ENCODE assay signal across 8 cellular contexts in genomic region chr1:111754964-111755320, GRCh38. TPM values are rescaled to one million over a fixed set of nuclear protein-coding genes. Genes with fewer than 3 reads are reported as not detected.
DNase-seq lines count a peak whose midpoint lies in the region; ATAC-seq lines count a peak whose summit lies in the region.

No MANE protein-coding gene starts in this region.

- peak overlapping the region; percentile 95 for H3K27ac ChIP-seq in CD4-positive, CD25-positive, alpha-beta regulatory T cell (ENCODE audit: insufficient read depth, low read length, poor library complexity, severe bottlenecking)
- H3K27ac ChIP-seq in Karpas-422 (ENCODE audit: low read length): peak overlapping the region; percentile 67
- H3K27ac ChIP-seq in ectodermal cell (ENCODE audit: insufficient read depth, low read depth, low read length, poor library complexity, severe bottlenecking): peak overlapping the region; percentile 81
- peak overlapping the region; percentile 69 for H3K27ac ChIP-seq in mesendoderm (ENCODE audit: low read depth, low read length)
- H3K27ac ChIP-seq in substantia nigra (ENCODE audit: low read depth, low read length, poor library complexity, severe bottlenecking): peak overlapping the region; percentile 71

- 1 to 2% methylated on average over 12 of the region's 12 CpGs for WGBS in ectodermal cell, 2 experiments
- no CpG with 5 or more reads among the region's 12 CpGs for WGBS in mesendoderm (ENCODE audit: extremely low coverage, insufficient coverage, low lambda C conversion rate)

- H3K4me3 Mint-ChIP-seq in CD4-positive, CD25-positive, alpha-beta regulatory T cell: peak overlapping the region; percentile 88 to 100 (median 99)

- no peaks in the 10 kb centered on the region for H3K27me3 ChIP-seq in CD4-positive, CD25-positive, alpha-beta regulatory T cell (ENCODE audit: control insufficient read depth, insufficient read depth, low read length)
- H3K27me3 ChIP-seq in Karpas-422 (ENCODE audit: low read length) (no peaks in the 10 kb centered on the region), ectodermal cell (ENCODE audit: control insufficient read depth, insufficient read depth, low read length, poor library complexity, severe bottlenecking) (no peaks in the 10 kb centered on the region), mesendoderm (ENCODE audit: insufficient read depth, low read length, poor library complexity) (no peaks in the 10 kb centered on the region)

- H2BK15ac ChIP-seq in mesendoderm (replicated peaks; ENCODE audit: low read depth): no peak overlapping the region

- H3K79me1 ChIP-seq in mesendoderm (ENCODE audit: low read length): peaks cover 2% of the 10 kb centered on the region

- no peak for ATAC-seq in CD4-positive, CD25-positive, alpha-beta regulatory T cell (ENCODE audit: low read depth in 2 of 2)
- ATAC-seq in GM19395 (IDR thresholded peaks at IDR 0.05; ENCODE audit: unreplicated experiment): peak; percentile 24

- no peaks in the 10 kb centered on the region for H4K20me1 ChIP-seq in Karpas-422 (ENCODE audit: insufficient read depth, low read depth, low read length)

- no peaks in the 10 kb centered on the region for H3K9me3 ChIP-seq in CD4-positive, CD25-positive, alpha-beta regulatory T cell (ENCODE audit: control insufficient read depth in 2 of 2, low read length in 2 of 2)
- H3K9me3 ChIP-seq in Karpas-422 (ENCODE audit: low read length): no peaks in the 10 kb centered on the region
- H3K9me3 ChIP-seq in ectodermal cell (ENCODE audit: control insufficient read depth, low read length): no peaks in the 10 kb centered on the region

- peak overlapping the region; percentile 64 for H2AFZ ChIP-seq in Karpas-422 (ENCODE audit: low read length)

- H4K8ac ChIP-seq in mesendoderm (ENCODE audit: low read depth, low read length): no peak overlapping the region

- H3K36me3 ChIP-seq in CD4-positive, CD25-positive, alpha-beta regulatory T cell (ENCODE audit: control insufficient read depth, insufficient read depth, low read length): peaks cover 14% of the 10 kb centered on the region
- H3K36me3 ChIP-seq in Karpas-422 (ENCODE audit: insufficient read depth, low read length) (peaks cover 11% of the 10 kb centered on the region; the same call in 1 of the 2 replicates), ectodermal cell (ENCODE audit: control insufficient read depth, insufficient read depth, low read length) (peaks cover 2% of the 10 kb centered on the region), mesendoderm (ENCODE audit: control insufficient read depth, insufficient read depth, low read length) (no peaks in the 10 kb centered on the region)

- no peak overlapping the region for H2AK5ac ChIP-seq in mesendoderm (ENCODE audit: low read length)

- no peak overlapping the region for H3K23ac ChIP-seq in mesendoderm (ENCODE audit: low read length)

- DNase-seq in CD4-positive, CD25-positive, alpha-beta regulatory T cell: peak in 2 of 3 donors; percentile 27 to 71
- peak; percentile 91 for DNase-seq in Karpas-422
- DNase-seq in T follicular helper cell (ENCODE audit: low read depth): peak; percentile 6
- peak; percentile 70 for DNase-seq in mesendoderm
- peak in 11 of 49 donors; percentile 29 to 72 (median 47) for DNase-seq in substantia nigra (lab: John Stamatoyannopoulos, UW)
- no peak for DNase-seq in ecto neural progenitor cell (ENCODE audit: low spot score)

- H3K9ac ChIP-seq in Karpas-422 (ENCODE audit: low read length): peak overlapping the region; percentile 92
- peak overlapping the region; percentile 66 for H3K9ac ChIP-seq in mesendoderm (ENCODE audit: low read length)

- no peak overlapping the region for H2BK5ac ChIP-seq in mesendoderm (ENCODE audit: low read length)

- peaks cover 11% of the 10 kb centered on the region for H3K36me3 Mint-ChIP-seq in CD4-positive, CD25-positive, alpha-beta regulatory T cell

- H3K4me2 ChIP-seq in Karpas-422 (ENCODE audit: low read depth, low read length, poor library complexity, severe bottlenecking) (peak overlapping the region; percentile 75), mesendoderm (ENCODE audit: low read length) (peak overlapping the region; percentile 9)

- no peak overlapping the region for H3K18ac ChIP-seq in mesendoderm (ENCODE audit: low read length)

- H3K4me1 ChIP-seq in CD4-positive, CD25-positive, alpha-beta regulatory T cell (ENCODE audit: control insufficient read depth, insufficient read depth, low read length, poor library complexity, severe bottlenecking): peaks cover 29% of the 10 kb centered on the region
- H3K4me1 ChIP-seq in Karpas-422 (ENCODE audit: low read length) (peaks cover 33% of the 10 kb centered on the region), ectodermal cell (ENCODE audit: control insufficient read depth, insufficient read depth, low read length) (peaks cover 14% of the 10 kb centered on the region), mesendoderm (ENCODE audit: control insufficient read depth, low read depth, low read length) (no peaks in the 10 kb centered on the region)

- no peak overlapping the region for H4K5ac ChIP-seq in mesendoderm (ENCODE audit: low read length)

- peak overlapping the region; percentile 99 to 100 (median 99) for H3K27ac Mint-ChIP-seq in CD4-positive, CD25-positive, alpha-beta regulatory T cell

- H3K56ac ChIP-seq in mesendoderm (ENCODE audit: low read length): peak overlapping the region; percentile 92

- H3K4me1 Mint-ChIP-seq in CD4-positive, CD25-positive, alpha-beta regulatory T cell: peaks cover 15 to 54% (median 34%) of the 10 kb centered on the region in 4 donors

- H3K4me3 ChIP-seq in CD4-positive, CD25-positive, alpha-beta regulatory T cell (ENCODE audit: low read depth, low read length): peak overlapping the region; percentile 94
- H3K4me3 ChIP-seq in Karpas-422 (ENCODE audit: low read length) (peak overlapping the region; percentile 83), ectodermal cell (ENCODE audit: insufficient read depth, low read depth, low read length) (peak overlapping the region; percentile 58), mesendoderm (ENCODE audit: low read length) (peak overlapping the region; percentile 38)

- no peaks in the 10 kb centered on the region for H3K9me3 Mint-ChIP-seq in CD4-positive, CD25-positive, alpha-beta regulatory T cell

- no peak overlapping the region for H3K4ac ChIP-seq in mesendoderm (ENCODE audit: low read depth, low read length)

- H3K27me3 Mint-ChIP-seq in CD4-positive, CD25-positive, alpha-beta regulatory T cell: peaks cover 4% of the 10 kb centered on the region

- no peaks in the 10 kb centered on the region for H3K9me2 ChIP-seq in Karpas-422 (replicated peaks; ENCODE audit: insufficient read depth, low read length)

- H2BK120ac ChIP-seq in mesendoderm (ENCODE audit: low read depth, low read length): no peak overlapping the region

- H3K79me2 ChIP-seq in Karpas-422 (ENCODE audit: low read length) (peaks cover 48% of the 10 kb centered on the region), mesendoderm (ENCODE audit: control insufficient read depth, insufficient read depth, low read length) (peaks cover 17% of the 10 kb centered on the region)

RNA-seq across cellular contexts. Expression of gene DDX20, which starts 0.8 kb away (rescaled TPM):
- 16.0 TPM for total RNA-seq in CD4-positive, CD25-positive, alpha-beta regulatory T cell
- 10 to 100 TPM in 3 of 4 donors, 1 to 10 TPM in 1; 9.6 to 18.8 (median 14.8) TPM for polyA plus RNA-seq in CD4-positive, CD25-positive, alpha-beta regulatory T cell
- total RNA-seq in Karpas-422 (2014; rRNA removed; shearing (Covaris generic); ENCODE audit: low replicate concordance): 20.6 and 33.3 TPM in 2 replicates
- 21.6 TPM for polyA plus RNA-seq in ectodermal cell (2013, experiment 1 of 4)
- 24.6 TPM for polyA plus RNA-seq in ectodermal cell (2013, experiment 2 of 4)
- polyA plus RNA-seq in ectodermal cell (2013, experiment 3 of 4): 20.3 TPM
- polyA plus RNA-seq in ectodermal cell (2013, experiment 4 of 4): 20.8 TPM
- polyA plus RNA-seq in mesendoderm (2013, experiment 1 of 2): 19.7 TPM
- 20.0 TPM for polyA plus RNA-seq in mesendoderm (2013, experiment 2 of 2)

RNA-seq across cellular contexts. Expression of gene INKA2, which starts 15.7 kb away (rescaled TPM):
- not detected for total RNA-seq in CD4-positive, CD25-positive, alpha-beta regulatory T cell
- under 1 TPM in 1 of 4 donors, not detected in 3; 0.31 TPM for polyA plus RNA-seq in CD4-positive, CD25-positive, alpha-beta regulatory T cell
- total RNA-seq in Karpas-422 (2014; rRNA removed; shearing (Covaris generic); ENCODE audit: low replicate concordance): 1.1 and 1.6 TPM in 2 replicates
- polyA plus RNA-seq in ectodermal cell (2013, experiment 1 of 4): 7.6 TPM
- polyA plus RNA-seq in ectodermal cell (2013, experiment 2 of 4): 7.1 TPM
- polyA plus RNA-seq in ectodermal cell (2013, experiment 3 of 4): 5.7 TPM
- 5.3 TPM for polyA plus RNA-seq in ectodermal cell (2013, experiment 4 of 4)
- 0.70 TPM for polyA plus RNA-seq in mesendoderm (2013, experiment 1 of 2)
- polyA plus RNA-seq in mesendoderm (2013, experiment 2 of 2): 0.92 TPM

Comparison
In these comparisons a context has a peak if more than half of its experiments do, and no peak if none do; other contexts are left out.
1. H3K4me3 ChIP-seq: peak in every context shown above with its lines; median percentile 94 in CD4-positive, CD25-positive, alpha-beta regulatory T cell; 83 in Karpas-422; 58 in ectodermal cell; 38 in mesendoderm.